21 cellular contexts compared by ENCODE assay signal in genomic region chr12:75827061-75827460, GRCh38.
"Had no signal": no experiment of that assay in that cellular context is flagged by ENCODE, and none has a peak within 500 bp of the region (broad histone marks: within the 10 kb centered on the region; RNA-seq: fewer than 3 reads in every experiment).

No MANE protein-coding gene starts in this region.

- H3K36me3 ChIP-seq: MG63, SJSA1 had no signal

- H3K27ac ChIP-seq: HL-60, SJSA1, SK-N-MC had no signal

- H3K4me3 ChIP-seq: MG63, SJSA1, SK-N-MC had no signal

- H3K27me3 ChIP-seq: MG63, SJSA1 had no signal

- DNase-seq: KBM-7, MG63, NCI-H1092, NCI-H1105 treated with DMSO at 0.1 percent for 48 hours, NCI-H1417 treated with DMSO at 0.1 percent for 48 hours, NCI-H146, NCI-H1694 treated with DMSO at 0.1 percent for 48 hours, NCI-H1930, NCI-H2081, NCI-H2171, NCI-H226, NCI-H446, NCI-H510A, NCI-H524 treated with DMSO at 0.1 percent for 48 hours, NCI-H69, NCI-H774, Right ventricle myocardium superior, SIG-M5 had no signal

- H3K9me3 ChIP-seq: MG63, SJSA1 had no signal
